ENCODE assay signal across 13 cellular contexts in genomic region chr13:40590112-40590862, GRCh38.
DNase-seq lines count a peak whose midpoint lies in the region; ATAC-seq, FAIRE-seq and TF ChIP-seq lines count a peak whose summit lies in the region.
"Had no signal": no experiment of that assay in that cellular context is flagged by ENCODE, and none has a peak within 500 bp of the region (broad histone marks: within the 10 kb centered on the region; RNA-seq: fewer than 3 reads in every experiment).

No MANE protein-coding gene starts in this region.

- peaks cover 42 to 83% of the 10 kb centered on the region in 2 donors for H3K4me1 ChIP-seq in naive thymus-derived CD4-positive, alpha-beta T cell (ENCODE audit: control insufficient read depth in 2 of 2, insufficient read depth in 2 of 2, low read length in 2 of 2)

- peak overlapping the region in 1 of 2 donors; percentile 56 for H3K4me3 Mint-ChIP-seq in CD14-positive monocyte
- peak overlapping the region; percentile 49 to 85 (median 77) for H3K4me3 Mint-ChIP-seq in naive thymus-derived CD4-positive, alpha-beta T cell
- no peak overlapping the region for H3K4me3 Mint-ChIP-seq in activated T-helper 2 cell treated with anti-CD3 and anti-CD28 coated beads, Interferon-gamma antibody, Interleukin-2, Interleukin-4, amounts not matched to agents 10 μg/mL and 5 μg/mL and 100 μg/mL, durations not matched to agents 14 hours and 24 hours and 36 hours (ENCODE audit: low read depth)

- no peaks in the 10 kb centered on the region for H3K27me3 Mint-ChIP-seq in CD14-positive monocyte (ENCODE audit: low read depth in 3 of 3)
- no peaks in the 10 kb centered on the region for H3K27me3 Mint-ChIP-seq in naive thymus-derived CD4-positive, alpha-beta T cell
- H3K27me3 Mint-ChIP-seq in activated T-helper 2 cell treated with anti-CD3 and anti-CD28 coated beads, Interferon-gamma antibody, Interleukin-2, Interleukin-4, amounts not matched to agents 10 μg/mL and 5 μg/mL and 100 μg/mL, durations not matched to agents 14 hours and 24 hours and 36 hours (ENCODE audit: low read depth) = no peaks in the 10 kb centered on the region

- DNase-seq in CD14-positive monocyte (ENCODE audit: low spot score) = no peak
- no peak for DNase-seq in caudate nucleus (lab: John Stamatoyannopoulos, UW)
- DNase-seq in naive thymus-derived CD4-positive, alpha-beta T cell = no peak
- DNase-seq in activated T-helper 2 cell treated with anti-CD3 and anti-CD28 coated beads, Interferon-gamma antibody, Interleukin-2, Interleukin-4, amounts not matched to agents 10 μg/mL and 5 μg/mL and 100 μg/mL, durations not matched to agents 14 hours and 24 hours and 36 hours (ENCODE audit: low spot score) = no peak
- no peak for DNase-seq in frontal cortex (ENCODE audit: low spot score in 2 of 2)
- no peak for DNase-seq in cerebellar nuclear complex (lab: John Stamatoyannopoulos, UW)
- DNase-seq: activated CD8-positive, alpha-beta memory T cell treated with anti-CD3 and anti-CD28 coated beads, Interleukin-2, amount 50 U/mL, for 48 hours; Caco-2; NCI-H1930 had no signal

- FAIRE-seq in frontal cortex (lab: Jason Lieb, UNC) = no peak
- FAIRE-seq: H1, islet of Langerhans had no signal

- H3K9me3 ChIP-seq in naive thymus-derived CD4-positive, alpha-beta T cell (ENCODE audit: control insufficient read depth in 2 of 3, low read length in 3 of 3) = no peaks in the 10 kb centered on the region
- H3K9me3 ChIP-seq: Caco-2 had no signal

- H3K27ac ChIP-seq in caudate nucleus (ENCODE audit: low read depth, low read length) = peak overlapping the region; percentile 24
- peak overlapping the region; percentile 25 for H3K27ac ChIP-seq in naive thymus-derived CD4-positive, alpha-beta T cell (ENCODE audit: low read depth, low read length)

- ATAC-seq in HG02970 (IDR thresholded peaks at IDR 0.05; ENCODE audit: low FRiP score, unreplicated experiment) (peak; percentile 14), HG03439 (IDR thresholded peaks at IDR 0.05; ENCODE audit: unreplicated experiment) (no peak)
- ATAC-seq in naive thymus-derived CD4-positive, alpha-beta T cell = no peak

- H3K4me1 Mint-ChIP-seq in CD14-positive monocyte = peaks cover 55% of the 10 kb centered on the region
- peaks cover 67 to 100% (median 95%) of the 10 kb centered on the region in 7 donors for H3K4me1 Mint-ChIP-seq in naive thymus-derived CD4-positive, alpha-beta T cell
- peaks cover 66% of the 10 kb centered on the region for H3K4me1 Mint-ChIP-seq in activated T-helper 2 cell treated with anti-CD3 and anti-CD28 coated beads, Interferon-gamma antibody, Interleukin-2, Interleukin-4, amounts not matched to agents 10 μg/mL and 5 μg/mL and 100 μg/mL, durations not matched to agents 14 hours and 24 hours and 36 hours (ENCODE audit: low read depth)

- H3K9me3 Mint-ChIP-seq in CD14-positive monocyte = peaks cover 0 to under 1% (median 0%) of the 10 kb centered on the region in 7 donors
- H3K9me3 Mint-ChIP-seq in naive thymus-derived CD4-positive, alpha-beta T cell = peaks cover 0 to 2% (median 0%) of the 10 kb centered on the region in 11 donors
- no peaks in the 10 kb centered on the region for H3K9me3 Mint-ChIP-seq in activated T-helper 2 cell treated with anti-CD3 and anti-CD28 coated beads, Interferon-gamma antibody, Interleukin-2, Interleukin-4, amounts not matched to agents 10 μg/mL and 5 μg/mL and 100 μg/mL, durations not matched to agents 14 hours and 24 hours and 36 hours

- H3K36me3 Mint-ChIP-seq in CD14-positive monocyte = no peaks in the 10 kb centered on the region
- H3K36me3 Mint-ChIP-seq in naive thymus-derived CD4-positive, alpha-beta T cell = peaks cover 0 to 5% (median 0%) of the 10 kb centered on the region in 5 donors
- peaks cover 11% of the 10 kb centered on the region for H3K36me3 Mint-ChIP-seq in activated T-helper 2 cell treated with anti-CD3 and anti-CD28 coated beads, Interferon-gamma antibody, Interleukin-2, Interleukin-4, amounts not matched to agents 10 μg/mL and 5 μg/mL and 100 μg/mL, durations not matched to agents 14 hours and 24 hours and 36 hours (ENCODE audit: low read depth)

- intact Hi-C loops in CD14-positive monocyte (cut with micrococcal nuclease) = no loop called here
- intact Hi-C loops in naive thymus-derived CD4-positive, alpha-beta T cell (cut with micrococcal nuclease) = loop anchor here in 1 of 2 donors (1.0 to 5.0 kb wide), 2 partner anchors 9 to 523 kb away; no protein-coding TSS in a partner anchor
- intact Hi-C loops in activated T-helper 2 cell treated with anti-CD3 and anti-CD28 coated beads, Interferon-gamma antibody, Interleukin-2, Interleukin-4, amounts not matched to agents 10 μg/mL and 5 μg/mL and 100 μg/mL, durations not matched to agents 14 hours and 24 hours and 36 hours (cut with micrococcal nuclease) = no loop called here

- POLR2A ChIA-PET in naive thymus-derived CD4-positive, alpha-beta T cell (lab: Charles Lee) = interaction anchor here (1.2 to 1.4 kb wide), 2 partner anchors 9 to 18 kb away, joined by 3 to 4 read pairs; no protein-coding TSS in a partner anchor

- H3K27ac Mint-ChIP-seq in CD14-positive monocyte = peak overlapping the region; percentile 81 to 95 (median 89)
- peak overlapping the region; percentile 14 to 93 (median 91) for H3K27ac Mint-ChIP-seq in naive thymus-derived CD4-positive, alpha-beta T cell
- H3K27ac Mint-ChIP-seq in activated T-helper 2 cell treated with anti-CD3 and anti-CD28 coated beads, Interferon-gamma antibody, Interleukin-2, Interleukin-4, amounts not matched to agents 10 μg/mL and 5 μg/mL and 100 μg/mL, durations not matched to agents 14 hours and 24 hours and 36 hours = no peak overlapping the region

- CTCF ChIA-PET in naive thymus-derived CD4-positive, alpha-beta T cell (lab: Charles Lee) = no interaction called here

- no peaks in the 10 kb centered on the region for H3K27me3 ChIP-seq in naive thymus-derived CD4-positive, alpha-beta T cell (ENCODE audit: control insufficient read depth in 2 of 2, insufficient read depth in 2 of 2, low read length in 2 of 2)

- no peak overlapping the region for H3K4me3 ChIP-seq in naive thymus-derived CD4-positive, alpha-beta T cell (ENCODE audit: low read length)

- no peaks in the 10 kb centered on the region for H3K36me3 ChIP-seq in naive thymus-derived CD4-positive, alpha-beta T cell (ENCODE audit: control insufficient read depth in 2 of 3, insufficient read depth in 3 of 3, low read length in 3 of 3)

- TF ChIP-seq CTCF in CD14-positive monocyte (IDR thresholded peaks at IDR 0.05) = no peak
